8 cellular contexts compared by ENCODE assay signal in the genomic region with DNA sequence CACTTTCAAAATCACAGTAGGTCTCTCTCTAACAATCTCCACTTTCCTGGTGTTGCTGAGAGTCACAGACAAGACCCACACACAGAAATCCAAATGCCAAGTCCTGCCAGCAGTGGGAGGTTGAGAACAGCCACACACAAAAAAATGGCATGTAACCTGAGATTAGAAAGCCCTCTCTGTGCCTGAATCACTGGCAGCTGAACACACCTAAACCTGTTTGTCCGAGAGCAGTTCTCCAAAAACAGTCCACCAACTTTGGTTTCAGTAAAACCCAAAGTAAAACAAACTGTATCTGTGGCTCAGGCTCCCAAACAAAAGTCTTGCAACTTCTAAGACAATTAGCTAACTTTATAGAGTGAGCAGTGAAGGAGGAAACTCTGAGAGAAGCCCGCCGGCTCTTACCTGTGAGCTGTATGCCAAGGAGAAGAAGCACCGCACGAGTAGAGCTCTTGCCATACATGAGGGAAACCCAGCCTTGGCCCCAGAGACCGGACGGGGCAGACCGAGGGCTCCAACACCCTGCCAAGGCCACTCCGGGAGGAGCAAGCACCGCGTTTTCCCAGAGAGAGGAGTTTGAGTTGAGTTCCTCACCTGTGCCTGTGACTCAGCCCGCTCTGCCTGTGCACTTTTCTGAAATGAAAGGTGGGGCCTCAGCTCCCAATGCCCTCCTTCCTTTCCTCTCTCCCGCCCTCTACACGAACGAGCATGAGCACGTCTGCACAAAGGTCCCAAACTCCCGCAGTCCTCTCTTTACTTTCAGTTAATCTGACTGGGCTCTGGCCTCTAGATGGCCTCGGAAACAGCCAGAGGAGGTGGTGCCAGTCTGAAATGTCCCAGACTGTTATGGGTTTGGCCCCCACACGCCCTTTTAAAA. TPM values are rescaled to one million over a fixed set of nuclear protein-coding genes. Genes with fewer than 3 reads are reported as not detected.
DNase-seq lines count a peak whose midpoint lies in the region; ATAC-seq and TF ChIP-seq lines count a peak whose summit lies in the region.

Gene MPZL2, minus strand, starts transcription at position 604 of the 874 bp plus-strand sequence. Its CDS starts 144 bp downstream, at position 460.

- H3K27ac ChIP-seq in heart right ventricle (peak within 1 kb of the TSS in 6 of 10 donors; percentile 47 to 74 (median 62)), rectal smooth muscle tissue (ENCODE audit: low read depth, low read length) (no peak within 1 kb of the TSS)

- H3K4me3 Mint-ChIP-seq in activated CD8-positive, alpha-beta T cell treated with anti-CD3 and anti-CD28 coated beads for 36 hours: peak within 1 kb of the TSS; percentile 81

- TF ChIP-seq CTCF in activated CD8-positive, alpha-beta T cell treated with anti-CD3 and anti-CD28 coated beads for 36 hours (IDR thresholded peaks at IDR 0.05): no peak
- peak in 1 of 9 donors; percentile 16 for TF ChIP-seq CTCF in heart right ventricle (IDR thresholded peaks at IDR 0.05)

- intact Hi-C loops in activated CD8-positive, alpha-beta T cell treated with anti-CD3 and anti-CD28 coated beads for 36 hours (cut with micrococcal nuclease): no loop called here
- intact Hi-C loops in heart right ventricle (cut with DNase I): no loop called here

- H3K9me3 ChIP-seq in heart right ventricle: no peaks in the 10 kb centered on the region

- no peak within 1 kb of the TSS for H3K9ac ChIP-seq in rectal smooth muscle tissue (ENCODE audit: low read length)

- peaks cover 42% of the 10 kb centered on the region for H3K36me3 Mint-ChIP-seq in activated CD8-positive, alpha-beta T cell treated with anti-CD3 and anti-CD28 coated beads for 36 hours (ENCODE audit: low read depth)

- WGBS in heart right ventricle, 2 donors: 14 to 19% methylated on average over 19 of the region's 19 CpGs

- H3K27me3 ChIP-seq in heart right ventricle (peaks cover 0 to 25% (median 6%) of the 10 kb centered on the region in 7 donors), rectal smooth muscle tissue (ENCODE audit: control insufficient read depth, insufficient read depth, low read length) (no peaks in the 10 kb centered on the region)

- DNase-seq in activated effector memory CD4-positive, alpha-beta T cell treated with Interleukin-2 at 50 U/mL for 16 hours: peak; percentile 13
- no peak for DNase-seq in activated effector memory CD4-positive, alpha-beta T cell treated with anti-CD3 and anti-CD28 coated beads, Interleukin-2, amount 50 U/mL, for 16 hours
- DNase-seq in activated CD8-positive, alpha-beta T cell treated with anti-CD3 and anti-CD28 coated beads for 36 hours: peak; percentile 57
- DNase-seq in heart right ventricle (peak in 1 of 2 donors; percentile 23), amygdala (lab: John Stamatoyannopoulos, UW) (no peak), C1 segment of cervical spinal cord (lab: John Stamatoyannopoulos, UW) (no peak), kidney glomerular epithelial cell (lab: John Stamatoyannopoulos, UW) (no peak)

- CTCF ChIA-PET in activated CD8-positive, alpha-beta T cell treated with anti-CD3 and anti-CD28 coated beads for 36 hours (lab: Charles Lee): interaction anchor here (0.7 to 8.6 kb wide), 20 partner anchors 9 to 113 kb away, joined by 3 to 86 read pairs (median 4); partner anchors contain the start of genes CD3E, JAML and MPZL3

- POLR2A ChIA-PET in activated CD8-positive, alpha-beta T cell treated with anti-CD3 and anti-CD28 coated beads for 36 hours (lab: Charles Lee): interaction anchor here (0.7 to 2.5 kb wide), 10 partner anchors 11 to 79 kb away, joined by 3 to 9 read pairs (median 4); partner anchors contain the start of genes CD3D, JAML and MPZL3

- peaks cover 5% of the 10 kb centered on the region for H3K9me3 Mint-ChIP-seq in activated CD8-positive, alpha-beta T cell treated with anti-CD3 and anti-CD28 coated beads for 36 hours

- H3K4me1 Mint-ChIP-seq in activated CD8-positive, alpha-beta T cell treated with anti-CD3 and anti-CD28 coated beads for 36 hours (ENCODE audit: low read depth): peaks cover 56% of the 10 kb centered on the region

- no peaks in the 10 kb centered on the region for H3K27me3 Mint-ChIP-seq in activated CD8-positive, alpha-beta T cell treated with anti-CD3 and anti-CD28 coated beads for 36 hours

- peak within 1 kb of the TSS; percentile 77 for H3K27ac Mint-ChIP-seq in activated CD8-positive, alpha-beta T cell treated with anti-CD3 and anti-CD28 coated beads for 36 hours

- peak within 1 kb of the TSS in 9 of 10 donors; percentile 8 to 57 (median 49) for H3K4me3 ChIP-seq in heart right ventricle
- H3K4me3 ChIP-seq in rectal smooth muscle tissue (ENCODE audit: low read length): peak within 1 kb of the TSS; percentile 44

- H3K36me3 ChIP-seq in heart right ventricle: peaks cover 0 to 14% (median 0%) of the 10 kb centered on the region in 9 donors
- no peaks in the 10 kb centered on the region for H3K36me3 ChIP-seq in rectal smooth muscle tissue (ENCODE audit: control insufficient read depth, insufficient read depth, low read length)

- ATAC-seq in activated CD8-positive, alpha-beta T cell treated with anti-CD3 and anti-CD28 coated beads for 36 hours: peak; percentile 79
- peak; percentile 42 to 86 (median 78) for ATAC-seq in heart right ventricle

- H3K4me1 ChIP-seq in heart right ventricle (peaks cover 0 to 28% (median 13%) of the 10 kb centered on the region in 9 donors), rectal smooth muscle tissue (ENCODE audit: control insufficient read depth, insufficient read depth, low read length) (no peaks in the 10 kb centered on the region)

RNA-seq across cellular contexts. Expression of gene MPZL2, which starts in this region (rescaled TPM):
- total RNA-seq in activated CD8-positive, alpha-beta T cell treated with anti-CD3 and anti-CD28 coated beads for 36 hours: 10 to 100 TPM; 26.2 to 31.0 TPM
- 10 to 100 TPM in 8 of 10 donors, 1 to 10 TPM in 2; 4.0 to 23.4 (median 13.0) TPM for total RNA-seq in heart right ventricle
- polyA plus RNA-seq in heart right ventricle: 1 to 10 TPM; 8.7 to 8.8 TPM

Comparison
In these comparisons a context has a peak if more than half of its experiments do, and no peak if none do; other contexts are left out.
1. DNase-seq: peak in activated effector memory CD4-positive, alpha-beta T cell treated with Interleukin-2 at 50 U/mL for 16 hours (single experiment) and activated CD8-positive, alpha-beta T cell treated with anti-CD3 and anti-CD28 coated beads for 36 hours (single experiment); none in activated effector memory CD4-positive, alpha-beta T cell treated with anti-CD3 and anti-CD28 coated beads, Interleukin-2, amount 50 U/mL, for 16 hours (single experiment), amygdala (0 of 56), C1 segment of cervical spinal cord (0 of 14) and kidney glomerular epithelial cell (single experiment).